Comparison of ENCODE assay signal across 8 cellular contexts in the genomic region with DNA sequence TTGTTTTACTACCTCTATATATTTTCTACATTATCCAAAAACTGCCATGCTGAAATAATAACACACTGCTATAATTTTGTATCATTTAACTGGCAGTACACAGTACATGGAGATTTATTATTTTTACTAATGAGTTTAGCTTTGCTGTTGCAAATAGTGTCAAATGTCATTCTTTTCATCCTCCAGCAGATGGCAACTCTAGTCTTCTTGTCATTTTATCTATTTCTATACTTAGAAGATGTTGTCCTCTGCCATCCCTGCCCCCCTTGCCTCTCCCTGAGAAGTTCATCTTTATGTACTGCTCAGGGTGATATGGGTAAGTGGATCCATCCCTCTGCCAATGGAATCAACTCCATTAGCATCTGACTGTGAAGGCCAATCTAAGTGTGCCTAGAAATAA. TPM values are rescaled to one million over a fixed set of nuclear protein-coding genes. Genes with fewer than 3 reads are reported as not detected.
DNase-seq lines count a peak whose midpoint lies in the region; FAIRE-seq and TF ChIP-seq lines count a peak whose summit lies in the region.

No MANE protein-coding gene starts in this region.

- H3K27me3 ChIP-seq in suprapubic skin: peaks cover 17% of the 10 kb centered on the region

- no peaks in the 10 kb centered on the region for H3K9me3 ChIP-seq in suprapubic skin

- TF ChIP-seq EP300 in suprapubic skin (IDR thresholded peaks at IDR 0.05): no peak

- no peaks in the 10 kb centered on the region for H3K4me1 Mint-ChIP-seq in osteocyte (ENCODE audit: unreplicated experiment)

- DNase-seq in GM13976 (ENCODE audit: low spot score) (peak; percentile 24), NCI-H345 treated with DMSO at 0.1 percent for 48 hours (lab: John Stamatoyannopoulos, UW; ENCODE audit: unreplicated experiment) (peak; percentile 38), osteocyte (ENCODE audit: extremely low spot score, unreplicated experiment) (no peak), NCI-H446 treated with DMSO at 0.1 percent for 48 hours (lab: John Stamatoyannopoulos, UW) (no peak), amniotic stem cell (lab: John Stamatoyannopoulos, UW) (no peak), suprapubic skin (ENCODE audit: low spot score in 2 of 2) (no peak)
- DNase-seq in activated CD4-positive, CD25-positive, alpha-beta regulatory T cell (lab: John Stamatoyannopoulos, UW): no peak

- H3K27ac Mint-ChIP-seq in osteocyte (ENCODE audit: unreplicated experiment): no peak overlapping the region

- no peaks in the 10 kb centered on the region for H3K36me3 ChIP-seq in suprapubic skin

- in situ Hi-C loops in GM13976 (cut with MboI; ENCODE audit: low sequenced_read_pairs, unreplicated experiment): no loop called here

- peak; percentile 12 for FAIRE-seq in endometrium (lab: Jason Lieb, UNC)

- TF ChIP-seq CTCF in GM13976 (IDR thresholded peaks at IDR 0.05; ENCODE audit: borderline replicate concordance, control extremely low read depth, extremely low read depth, insufficient read depth, missing control alignments) (no peak), osteocyte (IDR thresholded peaks at IDR 0.05) (peak; percentile 12), suprapubic skin (IDR thresholded peaks at IDR 0.05) (no peak)

- no peak for TF ChIP-seq POLR2A in suprapubic skin (IDR thresholded peaks at IDR 0.05)

- H3K36me3 Mint-ChIP-seq in osteocyte (ENCODE audit: unreplicated experiment): no peaks in the 10 kb centered on the region

- H3K27ac ChIP-seq in suprapubic skin: no peak overlapping the region

- no peaks in the 10 kb centered on the region for H3K4me1 ChIP-seq in suprapubic skin

- H3K9me3 Mint-ChIP-seq in osteocyte (ENCODE audit: unreplicated experiment): no peaks in the 10 kb centered on the region

- H3K4me3 Mint-ChIP-seq in osteocyte (ENCODE audit: unreplicated experiment): no peak overlapping the region

- H3K27me3 Mint-ChIP-seq in osteocyte (ENCODE audit: unreplicated experiment): no peaks in the 10 kb centered on the region

- no peak overlapping the region for H3K4me3 ChIP-seq in suprapubic skin

RNA-seq across cellular contexts. Expression of a gene that starts 21.7 kb away (rescaled TPM):
- total RNA-seq in osteocyte (not detected in 2 replicates), suprapubic skin (1 to 10 TPM in 1 of 4 donors, under 1 TPM in 1, not detected in 2; 0.30 to 2.5 TPM)

Comparison
In these comparisons a context has a peak if more than half of its experiments do, and no peak if none do; other contexts are left out.
1. DNase-seq: peak in GM13976 (single experiment) and NCI-H345 treated with DMSO at 0.1 percent for 48 hours (single experiment); none in osteocyte (single experiment), NCI-H446 treated with DMSO at 0.1 percent for 48 hours (single experiment), activated CD4-positive, CD25-positive, alpha-beta regulatory T cell (0 of 4), amniotic stem cell (single experiment) and suprapubic skin (0 of 2).